ENCODE assay signal across 8 cellular contexts in genomic region chr14:52325126-52325525, GRCh38. TPM values are rescaled to one million over a fixed set of nuclear protein-coding genes. Genes with fewer than 3 reads are reported as not detected.
A peak's percentile ranks its signal among the peaks of the same experiment; 100 is the strongest.
DNase-seq lines count a peak whose midpoint lies in the region; ATAC-seq and TF ChIP-seq lines count a peak whose summit lies in the region.

No MANE protein-coding gene starts in this region.

- TF ChIP-seq EP300 in sigmoid colon (IDR thresholded peaks at IDR 0.05): no peak

- H3K36me3 ChIP-seq in vagina (no peaks in the 10 kb centered on the region), sigmoid colon (no peaks in the 10 kb centered on the region)

- H3K36me3 Mint-ChIP-seq in central memory CD8-positive, alpha-beta T cell (ENCODE audit: insufficient read depth): peaks cover 21% of the 10 kb centered on the region

- H3K4me3 ChIP-seq in vagina (no peak overlapping the region), sigmoid colon (no peak overlapping the region)

- H3K27me3 Mint-ChIP-seq in central memory CD8-positive, alpha-beta T cell: no peaks in the 10 kb centered on the region

- H3K27ac Mint-ChIP-seq in central memory CD8-positive, alpha-beta T cell (ENCODE audit: low read depth): peak overlapping the region; percentile 83

- H3K27me3 ChIP-seq in vagina: no peaks in the 10 kb centered on the region
- H3K27me3 ChIP-seq in sigmoid colon: no peaks in the 10 kb centered on the region

- 55 to 81% methylated on average over 3 of the region's 3 CpGs for WGBS in sigmoid colon, 2 donors

- H3K9me3 Mint-ChIP-seq in central memory CD8-positive, alpha-beta T cell: peaks cover 6% of the 10 kb centered on the region

- H3K4me1 Mint-ChIP-seq in central memory CD8-positive, alpha-beta T cell: peaks cover 75% of the 10 kb centered on the region

- no peaks in the 10 kb centered on the region for H3K9me3 ChIP-seq in vagina
- H3K9me3 ChIP-seq in sigmoid colon: peaks cover 0 to 2% (median 0%) of the 10 kb centered on the region in 4 donors

- ATAC-seq in GM18520 (IDR thresholded peaks at IDR 0.05; ENCODE audit: unreplicated experiment) (peak; percentile 89), GM21717 (IDR thresholded peaks at IDR 0.05; ENCODE audit: unreplicated experiment) (peak; percentile 91), left lobe of liver (no peak)
- peak; percentile 95 for ATAC-seq in central memory CD8-positive, alpha-beta T cell (replicated peaks; ENCODE audit: extremely low read depth, poor library complexity, severe bottlenecking)

- DNase-seq in KBM-7 (peak; percentile 67), left lobe of liver (ENCODE audit: low spot score) (no peak), vagina (ENCODE audit: extremely low spot score in 2 of 2) (no peak), dermis blood vessel endothelial cell (no peak), sigmoid colon (no peak)
- no peak for DNase-seq in central memory CD8-positive, alpha-beta T cell (ENCODE audit: low spot score in 2 of 2)

- intact Hi-C loops in vagina (cut with DNase I): no loop called here
- intact Hi-C loops in sigmoid colon (cut with DNase I): no loop called here

- H3K4me1 ChIP-seq in vagina (no peaks in the 10 kb centered on the region), sigmoid colon (peaks cover 0 to 19% (median 10%) of the 10 kb centered on the region in 4 donors)

- in situ Hi-C loops in KBM-7 (cut with MboI; ENCODE audit: low pct_unique_long_range_greater_than_20kb, low sequenced_read_pairs): no loop called here

- no peak overlapping the region for H3K27ac ChIP-seq in vagina
- peak overlapping the region in 1 of 4 donors; percentile 32 for H3K27ac ChIP-seq in sigmoid colon

- TF ChIP-seq POLR2A in vagina (IDR thresholded peaks at IDR 0.05) (no peak), sigmoid colon (IDR thresholded peaks at IDR 0.05) (no peak)

- TF ChIP-seq CTCF in vagina (IDR thresholded peaks at IDR 0.05) (no peak), sigmoid colon (IDR thresholded peaks at IDR 0.05) (no peak)

- H3K4me3 Mint-ChIP-seq in central memory CD8-positive, alpha-beta T cell: peak overlapping the region; percentile 65

RNA-seq across cellular contexts. Expression of gene PTGER2, which starts 11.0 kb away (rescaled TPM):
- total RNA-seq in left lobe of liver: 0.33 TPM
- 10.3 TPM for total RNA-seq in vagina
- total RNA-seq in dermis blood vessel endothelial cell: 0.14 and 0.34 TPM in 2 replicates
- total RNA-seq in sigmoid colon: 1 to 10 TPM in 3 of 4 donors, under 1 TPM in 1; 0.55 to 2.5 (median 1.3) TPM
- polyA plus RNA-seq in sigmoid colon: 1 to 10 TPM; 3.0 to 3.9 (median 3.0) TPM

RNA-seq across cellular contexts. Expression of gene PTGDR, which starts 57.6 kb away (rescaled TPM):
- total RNA-seq in left lobe of liver (0.15 TPM), vagina (1.2 TPM), dermis blood vessel endothelial cell (not detected in 2 replicates), sigmoid colon (under 1 TPM in 3 of 4 donors, not detected in 1; 0.28 to 0.71 (median 0.66) TPM)
- polyA plus RNA-seq in sigmoid colon: 1 to 10 TPM; 1.2 to 8.2 (median 3.0) TPM
